1 cellular context compared by ENCODE assay signal in genomic region chr22:36367479-36367878, GRCh38.
TF ChIP-seq lines count a peak whose summit lies in the region.

No MANE protein-coding gene starts in this region.

TF ChIP-seq in SK-N-SH, 30 proteins besides CTCF, POLR2A, EP300 and RAD21 (continued from another document):
- TF ChIP-seq ZBTB33 (IDR thresholded peaks at IDR 0.05; ENCODE audit: borderline replicate concordance, low read depth): no peak
- no peak for TF ChIP-seq GABPA (IDR thresholded peaks at IDR 0.05; ENCODE audit: low read depth)
- no peak for TF ChIP-seq TAF1 (IDR thresholded peaks at IDR 0.05; ENCODE audit: borderline replicate concordance, low read depth, low read length)
